1 cellular context compared by ENCODE assay signal in the genomic region with DNA sequence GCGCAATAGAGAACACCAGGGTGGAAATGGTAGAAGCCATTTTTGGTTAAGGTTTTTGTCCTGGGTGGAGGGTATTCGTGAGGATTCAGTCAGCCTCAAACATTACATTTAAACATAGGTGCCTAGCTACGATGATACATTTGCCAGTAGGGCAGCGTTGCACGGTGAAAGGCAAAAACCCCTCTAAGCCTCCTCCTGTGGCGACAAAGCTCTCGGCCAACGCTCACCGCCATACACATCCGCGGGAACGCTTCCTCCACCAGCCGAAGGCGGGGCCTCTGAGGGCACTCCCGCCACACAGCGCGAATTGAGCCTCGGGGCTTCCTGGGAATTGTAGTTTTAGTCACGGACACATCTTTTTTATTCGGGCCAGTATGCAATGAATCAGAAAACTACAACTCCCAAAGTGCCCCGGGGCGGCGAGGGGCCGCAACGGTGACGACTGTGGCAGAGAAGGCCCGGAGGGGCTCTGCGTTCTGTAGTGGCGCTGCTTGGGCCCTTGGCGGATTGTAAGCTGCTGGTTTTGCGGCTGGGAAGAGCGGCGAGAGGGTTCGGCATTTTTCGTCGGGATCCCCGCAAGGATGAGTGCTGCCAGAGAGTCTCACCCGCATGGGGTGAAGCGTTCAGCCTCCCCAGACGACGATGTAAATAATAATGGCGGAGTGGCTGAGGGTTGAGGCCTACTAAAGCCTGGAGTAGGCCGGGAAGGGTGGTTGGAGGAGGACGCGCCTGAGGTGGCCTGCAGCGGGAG.
TF ChIP-seq lines count a peak whose summit lies in the region.

A gene (plus strand): TSS at position 450 of the 751 bp plus-strand sequence. CDS start 132 bp downstream, at position 582.

TF ChIP-seq in GM12878, 131 proteins besides CTCF, POLR2A, EP300 and RAD21 (continued from another document and continues in another):
- TF ChIP-seq RUNX3 (IDR thresholded peaks at IDR 0.05; ENCODE audit: low read length) = peak; percentile 56
- peak; percentile 83; the same call in 1 of the 2 replicates for TF ChIP-seq CBFB (IDR thresholded peaks at IDR 0.05; ENCODE audit: low read depth)
- peak; percentile 16; the same call in 1 of the 2 replicates for TF ChIP-seq BACH1 (IDR thresholded peaks at IDR 0.05; ENCODE audit: borderline replicate concordance)
- TF ChIP-seq ZNF384 (IDR thresholded peaks at IDR 0.05; ENCODE audit: borderline replicate concordance, low read depth, low read length) = no peak
- TF ChIP-seq GATAD2B (conservative IDR thresholded peaks at IDR 0.05; ENCODE audit: low read depth) = peak; percentile 75
- 0 out of 2 replicates have a peak, but pooled peaks have one; percentile 2 for TF ChIP-seq NRF1 (conservative IDR thresholded peaks at IDR 0.05; ENCODE audit: low read depth, low read length)
- no peak for TF ChIP-seq FOS (IDR thresholded peaks at IDR 0.05; ENCODE audit: borderline replicate concordance, extremely low read depth, insufficient read length)
- TF ChIP-seq MXI1 (IDR thresholded peaks at IDR 0.05; ENCODE audit: low read depth, low read length) = peak; percentile 34; the same call in 1 of the 2 replicates
- peak; percentile 93 for TF ChIP-seq CREB1 (IDR thresholded peaks at IDR 0.05; ENCODE audit: low read depth)
- TF ChIP-seq ATF7 (IDR thresholded peaks at IDR 0.05; ENCODE audit: low read depth) = peak; percentile 92
- TF ChIP-seq, protein P1, sequence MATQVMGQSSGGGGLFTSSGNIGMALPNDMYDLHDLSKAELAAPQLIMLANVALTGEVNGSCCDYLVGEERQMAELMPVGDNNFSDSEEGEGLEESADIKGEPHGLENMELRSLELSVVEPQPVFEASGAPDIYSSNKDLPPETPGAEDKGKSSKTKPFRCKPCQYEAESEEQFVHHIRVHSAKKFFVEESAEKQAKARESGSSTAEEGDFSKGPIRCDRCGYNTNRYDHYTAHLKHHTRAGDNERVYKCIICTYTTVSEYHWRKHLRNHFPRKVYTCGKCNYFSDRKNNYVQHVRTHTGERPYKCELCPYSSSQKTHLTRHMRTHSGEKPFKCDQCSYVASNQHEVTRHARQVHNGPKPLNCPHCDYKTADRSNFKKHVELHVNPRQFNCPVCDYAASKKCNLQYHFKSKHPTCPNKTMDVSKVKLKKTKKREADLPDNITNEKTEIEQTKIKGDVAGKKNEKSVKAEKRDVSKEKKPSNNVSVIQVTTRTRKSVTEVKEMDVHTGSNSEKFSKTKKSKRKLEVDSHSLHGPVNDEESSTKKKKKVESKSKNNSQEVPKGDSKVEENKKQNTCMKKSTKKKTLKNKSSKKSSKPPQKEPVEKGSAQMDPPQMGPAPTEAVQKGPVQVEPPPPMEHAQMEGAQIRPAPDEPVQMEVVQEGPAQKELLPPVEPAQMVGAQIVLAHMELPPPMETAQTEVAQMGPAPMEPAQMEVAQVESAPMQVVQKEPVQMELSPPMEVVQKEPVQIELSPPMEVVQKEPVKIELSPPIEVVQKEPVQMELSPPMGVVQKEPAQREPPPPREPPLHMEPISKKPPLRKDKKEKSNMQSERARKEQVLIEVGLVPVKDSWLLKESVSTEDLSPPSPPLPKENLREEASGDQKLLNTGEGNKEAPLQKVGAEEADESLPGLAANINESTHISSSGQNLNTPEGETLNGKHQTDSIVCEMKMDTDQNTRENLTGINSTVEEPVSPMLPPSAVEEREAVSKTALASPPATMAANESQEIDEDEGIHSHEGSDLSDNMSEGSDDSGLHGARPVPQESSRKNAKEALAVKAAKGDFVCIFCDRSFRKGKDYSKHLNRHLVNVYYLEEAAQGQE (IDR thresholded peaks at IDR 0.05; ENCODE audit: low read depth, low read length) = no peak
- TF ChIP-seq MTA3 (IDR thresholded peaks at IDR 0.05; ENCODE audit: borderline replicate concordance, low read length) = 0 out of 2 replicates have a peak, but pooled peaks have one; percentile 31
- peak; percentile 96 for TF ChIP-seq POLR2AphosphoS2 (IDR thresholded peaks at IDR 0.05; ENCODE audit: low read depth, low read length)
- peak; percentile 94 for TF ChIP-seq CREM (IDR thresholded peaks at IDR 0.05; ENCODE audit: low read depth)
- TF ChIP-seq, protein P2, sequence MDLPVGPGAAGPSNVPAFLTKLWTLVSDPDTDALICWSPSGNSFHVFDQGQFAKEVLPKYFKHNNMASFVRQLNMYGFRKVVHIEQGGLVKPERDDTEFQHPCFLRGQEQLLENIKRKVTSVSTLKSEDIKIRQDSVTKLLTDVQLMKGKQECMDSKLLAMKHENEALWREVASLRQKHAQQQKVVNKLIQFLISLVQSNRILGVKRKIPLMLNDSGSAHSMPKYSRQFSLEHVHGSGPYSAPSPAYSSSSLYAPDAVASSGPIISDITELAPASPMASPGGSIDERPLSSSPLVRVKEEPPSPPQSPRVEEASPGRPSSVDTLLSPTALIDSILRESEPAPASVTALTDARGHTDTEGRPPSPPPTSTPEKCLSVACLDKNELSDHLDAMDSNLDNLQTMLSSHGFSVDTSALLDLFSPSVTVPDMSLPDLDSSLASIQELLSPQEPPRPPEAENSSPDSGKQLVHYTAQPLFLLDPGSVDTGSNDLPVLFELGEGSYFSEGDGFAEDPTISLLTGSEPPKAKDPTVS (IDR thresholded peaks at IDR 0.05; ENCODE audit: low read depth, low read length) = no peak
- no peak for TF ChIP-seq KLF5 (IDR thresholded peaks at IDR 0.05; ENCODE audit: partially characterized antibody)
- TF ChIP-seq, protein P3, sequence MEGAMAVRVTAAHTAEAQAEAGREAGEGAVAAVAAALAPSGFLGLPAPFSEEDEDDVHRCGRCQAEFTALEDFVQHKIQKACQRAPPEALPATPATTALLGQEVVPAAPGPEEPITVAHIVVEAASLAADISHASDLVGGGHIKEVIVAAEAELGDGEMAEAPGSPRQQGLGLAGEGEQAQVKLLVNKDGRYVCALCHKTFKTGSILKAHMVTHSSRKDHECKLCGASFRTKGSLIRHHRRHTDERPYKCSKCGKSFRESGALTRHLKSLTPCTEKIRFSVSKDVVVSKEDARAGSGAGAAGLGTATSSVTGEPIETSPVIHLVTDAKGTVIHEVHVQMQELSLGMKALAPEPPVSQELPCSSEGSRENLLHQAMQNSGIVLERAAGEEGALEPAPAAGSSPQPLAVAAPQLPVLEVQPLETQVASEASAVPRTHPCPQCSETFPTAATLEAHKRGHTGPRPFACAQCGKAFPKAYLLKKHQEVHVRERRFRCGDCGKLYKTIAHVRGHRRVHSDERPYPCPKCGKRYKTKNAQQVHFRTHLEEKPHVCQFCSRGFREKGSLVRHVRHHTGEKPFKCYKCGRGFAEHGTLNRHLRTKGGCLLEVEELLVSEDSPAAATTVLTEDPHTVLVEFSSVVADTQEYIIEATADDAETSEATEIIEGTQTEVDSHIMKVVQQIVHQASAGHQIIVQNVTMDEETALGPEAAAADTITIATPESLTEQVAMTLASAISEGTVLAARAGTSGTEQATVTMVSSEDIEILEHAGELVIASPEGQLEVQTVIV (IDR thresholded peaks at IDR 0.05; ENCODE audit: borderline replicate concordance, partially characterized antibody) = no peak
- peak; percentile 56; the same call in 1 of the 2 replicates for TF ChIP-seq TCF3 (IDR thresholded peaks at IDR 0.05; ENCODE audit: borderline replicate concordance, insufficient read depth, low read depth, low read length)
- 0 out of 2 replicates have a peak, but pooled peaks have one; percentile 24 for TF ChIP-seq GABPA (IDR thresholded peaks at IDR 0.05; ENCODE audit: low read depth)
- TF ChIP-seq SIN3A (IDR thresholded peaks at IDR 0.05; ENCODE audit: low read depth, low read length) = peak; percentile 50; the same call in 1 of the 2 replicates
- TF ChIP-seq, protein P4, sequence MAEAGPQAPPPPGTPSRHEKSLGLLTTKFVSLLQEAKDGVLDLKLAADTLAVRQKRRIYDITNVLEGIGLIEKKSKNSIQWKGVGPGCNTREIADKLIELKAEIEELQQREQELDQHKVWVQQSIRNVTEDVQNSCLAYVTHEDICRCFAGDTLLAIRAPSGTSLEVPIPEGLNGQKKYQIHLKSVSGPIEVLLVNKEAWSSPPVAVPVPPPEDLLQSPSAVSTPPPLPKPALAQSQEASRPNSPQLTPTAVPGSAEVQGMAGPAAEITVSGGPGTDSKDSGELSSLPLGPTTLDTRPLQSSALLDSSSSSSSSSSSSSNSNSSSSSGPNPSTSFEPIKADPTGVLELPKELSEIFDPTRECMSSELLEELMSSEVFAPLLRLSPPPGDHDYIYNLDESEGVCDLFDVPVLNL (IDR thresholded peaks at IDR 0.05; ENCODE audit: low read depth, low read length) = peak; percentile 10; the same call in 1 of the 2 replicates
- TF ChIP-seq NBN (IDR thresholded peaks at IDR 0.05) = peak; percentile 66; the same call in 1 of the 2 replicates
- TF ChIP-seq RB1 (IDR thresholded peaks at IDR 0.05; ENCODE audit: borderline replicate concordance) = peak; percentile 79; the same call in 1 of the 2 replicates
- TF ChIP-seq CHD2 (IDR thresholded peaks at IDR 0.05; ENCODE audit: borderline replicate concordance, low read depth, low read length) = peak; percentile 78
- 0 out of 2 replicates have a peak, but pooled peaks have one; percentile 42 for TF ChIP-seq EED (IDR thresholded peaks at IDR 0.05; ENCODE audit: low read depth)
- peak; percentile 85 for TF ChIP-seq SMAD1 (IDR thresholded peaks at IDR 0.05; ENCODE audit: low read depth, partially characterized antibody)
- TF ChIP-seq IKZF2 (IDR thresholded peaks at IDR 0.05) = no peak
- peak; percentile 53; the same call in 1 of the 2 replicates for TF ChIP-seq TBL1XR1 (IDR thresholded peaks at IDR 0.05; ENCODE audit: low read depth, low read length)
- no peak for TF ChIP-seq HDAC2 (IDR thresholded peaks at IDR 0.05)
- TF ChIP-seq, protein P5, sequence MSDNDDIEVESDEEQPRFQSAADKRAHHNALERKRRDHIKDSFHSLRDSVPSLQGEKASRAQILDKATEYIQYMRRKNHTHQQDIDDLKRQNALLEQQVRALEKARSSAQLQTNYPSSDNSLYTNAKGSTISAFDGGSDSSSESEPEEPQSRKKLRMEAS (IDR thresholded peaks at IDR 0.05; ENCODE audit: low read depth, low read length) = peak; percentile 14; the same call in 1 of the 2 replicates
- TF ChIP-seq HDGF (IDR thresholded peaks at IDR 0.05) = 0 out of 2 replicates have a peak, but pooled peaks have one; percentile 51
- TF ChIP-seq MEF2B (IDR thresholded peaks at IDR 0.05; ENCODE audit: partially characterized antibody, poor library complexity, severe bottlenecking) = no peak
- TF ChIP-seq NR2C1 (IDR thresholded peaks at IDR 0.05) = peak; percentile 92
- TF ChIP-seq, protein P6, sequence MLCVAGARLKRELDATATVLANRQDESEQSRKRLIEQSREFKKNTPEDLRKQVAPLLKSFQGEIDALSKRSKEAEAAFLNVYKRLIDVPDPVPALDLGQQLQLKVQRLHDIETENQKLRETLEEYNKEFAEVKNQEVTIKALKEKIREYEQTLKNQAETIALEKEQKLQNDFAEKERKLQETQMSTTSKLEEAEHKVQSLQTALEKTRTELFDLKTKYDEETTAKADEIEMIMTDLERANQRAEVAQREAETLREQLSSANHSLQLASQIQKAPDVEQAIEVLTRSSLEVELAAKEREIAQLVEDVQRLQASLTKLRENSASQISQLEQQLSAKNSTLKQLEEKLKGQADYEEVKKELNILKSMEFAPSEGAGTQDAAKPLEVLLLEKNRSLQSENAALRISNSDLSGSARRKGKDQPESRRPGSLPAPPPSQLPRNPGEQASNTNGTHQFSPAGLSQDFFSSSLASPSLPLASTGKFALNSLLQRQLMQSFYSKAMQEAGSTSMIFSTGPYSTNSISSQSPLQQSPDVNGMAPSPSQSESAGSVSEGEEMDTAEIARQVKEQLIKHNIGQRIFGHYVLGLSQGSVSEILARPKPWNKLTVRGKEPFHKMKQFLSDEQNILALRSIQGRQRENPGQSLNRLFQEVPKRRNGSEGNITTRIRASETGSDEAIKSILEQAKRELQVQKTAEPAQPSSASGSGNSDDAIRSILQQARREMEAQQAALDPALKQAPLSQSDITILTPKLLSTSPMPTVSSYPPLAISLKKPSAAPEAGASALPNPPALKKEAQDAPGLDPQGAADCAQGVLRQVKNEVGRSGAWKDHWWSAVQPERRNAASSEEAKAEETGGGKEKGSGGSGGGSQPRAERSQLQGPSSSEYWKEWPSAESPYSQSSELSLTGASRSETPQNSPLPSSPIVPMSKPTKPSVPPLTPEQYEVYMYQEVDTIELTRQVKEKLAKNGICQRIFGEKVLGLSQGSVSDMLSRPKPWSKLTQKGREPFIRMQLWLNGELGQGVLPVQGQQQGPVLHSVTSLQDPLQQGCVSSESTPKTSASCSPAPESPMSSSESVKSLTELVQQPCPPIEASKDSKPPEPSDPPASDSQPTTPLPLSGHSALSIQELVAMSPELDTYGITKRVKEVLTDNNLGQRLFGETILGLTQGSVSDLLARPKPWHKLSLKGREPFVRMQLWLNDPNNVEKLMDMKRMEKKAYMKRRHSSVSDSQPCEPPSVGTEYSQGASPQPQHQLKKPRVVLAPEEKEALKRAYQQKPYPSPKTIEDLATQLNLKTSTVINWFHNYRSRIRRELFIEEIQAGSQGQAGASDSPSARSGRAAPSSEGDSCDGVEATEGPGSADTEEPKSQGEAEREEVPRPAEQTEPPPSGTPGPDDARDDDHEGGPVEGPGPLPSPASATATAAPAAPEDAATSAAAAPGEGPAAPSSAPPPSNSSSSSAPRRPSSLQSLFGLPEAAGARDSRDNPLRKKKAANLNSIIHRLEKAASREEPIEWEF (IDR thresholded peaks at IDR 0.05; ENCODE audit: insufficient replicate concordance, low read depth, low read length) = no peak
- TF ChIP-seq PAX8 (IDR thresholded peaks at IDR 0.05) = peak; percentile 23; the same call in 1 of the 2 replicates
- no peak for TF ChIP-seq CBX5 (IDR thresholded peaks at IDR 0.05; ENCODE audit: low read depth)
- no peak for TF ChIP-seq RAD51 (IDR thresholded peaks at IDR 0.05)
- no peak; the same call in 1 of the 2 replicates for TF ChIP-seq SREBF1 (IDR thresholded peaks at IDR 0.05; ENCODE audit: low read length)
- TF ChIP-seq CHD4 (IDR thresholded peaks at IDR 0.05) = no peak
- peak; percentile 97 for TF ChIP-seq SIX5 (IDR thresholded peaks at IDR 0.05; ENCODE audit: low read depth, low read length, severe bottlenecking)
- TF ChIP-seq TCF7 (IDR thresholded peaks at IDR 0.05; ENCODE audit: borderline replicate concordance) = no peak
- TF ChIP-seq, protein P7, sequence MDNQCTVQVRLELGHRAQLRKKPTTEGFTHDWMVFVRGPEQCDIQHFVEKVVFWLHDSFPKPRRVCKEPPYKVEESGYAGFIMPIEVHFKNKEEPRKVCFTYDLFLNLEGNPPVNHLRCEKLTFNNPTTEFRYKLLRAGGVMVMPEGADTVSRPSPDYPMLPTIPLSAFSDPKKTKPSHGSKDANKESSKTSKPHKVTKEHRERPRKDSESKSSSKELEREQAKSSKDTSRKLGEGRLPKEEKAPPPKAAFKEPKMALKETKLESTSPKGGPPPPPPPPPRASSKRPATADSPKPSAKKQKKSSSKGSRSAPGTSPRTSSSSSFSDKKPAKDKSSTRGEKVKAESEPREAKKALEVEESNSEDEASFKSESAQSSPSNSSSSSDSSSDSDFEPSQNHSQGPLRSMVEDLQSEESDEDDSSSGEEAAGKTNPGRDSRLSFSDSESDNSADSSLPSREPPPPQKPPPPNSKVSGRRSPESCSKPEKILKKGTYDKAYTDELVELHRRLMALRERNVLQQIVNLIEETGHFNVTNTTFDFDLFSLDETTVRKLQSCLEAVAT (IDR thresholded peaks at IDR 0.05) = peak; percentile 84
